8 cellular contexts compared by ENCODE assay signal in the genomic region with DNA sequence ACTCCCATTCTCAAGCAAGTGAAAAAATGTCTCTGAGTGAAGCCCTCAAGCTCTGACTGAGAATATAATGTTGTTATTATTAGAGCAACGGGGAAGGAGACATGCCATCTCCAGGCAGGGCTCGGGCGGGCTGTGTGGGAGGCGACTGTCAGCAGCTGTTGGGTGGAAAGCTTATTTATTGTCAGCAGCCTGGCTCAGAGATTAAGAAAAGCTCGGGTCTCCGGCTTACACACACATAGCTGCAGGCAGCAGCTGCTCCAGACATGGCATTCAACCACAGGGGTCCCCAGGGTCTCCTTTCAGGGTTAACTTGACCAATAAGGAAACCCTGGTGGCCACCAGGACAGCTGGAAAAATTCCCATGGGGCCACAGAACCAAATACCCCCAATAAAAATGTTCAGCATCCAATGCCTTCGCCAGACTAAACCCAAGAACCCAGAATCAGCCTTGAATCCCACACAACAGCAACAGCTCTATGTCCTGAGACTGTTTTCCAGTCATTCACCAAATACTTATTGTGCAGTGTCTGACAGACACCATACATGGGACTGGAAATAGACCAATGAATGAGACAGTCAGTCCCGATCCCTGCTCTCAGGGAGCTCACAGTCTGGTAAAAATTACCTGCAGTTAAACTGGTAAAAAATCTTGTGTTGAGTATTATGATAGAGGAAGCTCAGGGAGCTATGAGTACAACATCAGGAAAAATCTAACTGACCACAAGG.
DNase-seq lines count a peak whose midpoint lies in the region; ATAC-seq, FAIRE-seq and TF ChIP-seq lines count a peak whose summit lies in the region.

No MANE protein-coding gene starts in this region.

- peaks cover 7% of the 10 kb centered on the region for H3K4me1 ChIP-seq in keratinocyte (ENCODE audit: control insufficient read depth, extremely low read depth, insufficient read depth, low read length)
- peaks cover 27% of the 10 kb centered on the region for H3K4me1 ChIP-seq in suprapubic skin

- peak overlapping the region; percentile 10 for H2AFZ ChIP-seq in keratinocyte (ENCODE audit: control insufficient read depth, low read length)

- no peak overlapping the region for H3K4me3 Mint-ChIP-seq in WTC11

- dilution Hi-C loops in keratinocyte (cut with MboI; ENCODE audit: extremely low pct_ligation_motif_present, low sequenced_read_pairs): no loop called here

- CTCF ChIA-PET in WTC11 (lab: Charles Lee): interaction anchor here (0.6 to 2.0 kb wide), 2 partner anchors 13 to 221 kb away, joined by 3 to 6 read pairs; no protein-coding TSS in a partner anchor

- WGBS in suprapubic skin: 24% methylated on average over 8 of the region's 8 CpGs

- in situ Hi-C loops in KBM-7 (cut with MboI; ENCODE audit: low pct_unique_long_range_greater_than_20kb, low sequenced_read_pairs): no loop called here

- no peaks in the 10 kb centered on the region for H3K79me2 ChIP-seq in keratinocyte (ENCODE audit: control insufficient read depth, insufficient read depth, low read length)

- peaks cover 12% of the 10 kb centered on the region for H3K9me3 Mint-ChIP-seq in WTC11

- H3K9me1 ChIP-seq in keratinocyte (ENCODE audit: control insufficient read depth, extremely low read depth, insufficient read depth, low read length): no peaks in the 10 kb centered on the region

- POLR2A ChIA-PET in WTC11 (lab: Charles Lee): interaction anchor here (1.3 kb wide), 1 partner anchor 71 kb away, joined by 3 read pairs; a partner anchor contains a TSS

- H3K36me3 ChIP-seq in keratinocyte (ENCODE audit: control insufficient read depth in 2 of 2, extremely low read depth in 1 of 2, insufficient read depth in 2 of 2, low read length in 2 of 2) (no peaks in the 10 kb centered on the region), suprapubic skin (no peaks in the 10 kb centered on the region)

- TF ChIP-seq EP300 in suprapubic skin (IDR thresholded peaks at IDR 0.05): no peak

- ATAC-seq in WTC11: no peak
- ATAC-seq in HG03135 (IDR thresholded peaks at IDR 0.05; ENCODE audit: unreplicated experiment): no peak

- H3K4me3 ChIP-seq in keratinocyte (ENCODE audit: control insufficient read depth in 2 of 3, extremely low read depth in 1 of 3, insufficient read depth in 2 of 3, low read depth in 1 of 3, low read length in 3 of 3): no peak overlapping the region
- H3K4me3 ChIP-seq in suprapubic skin: no peak overlapping the region

- H3K9me3 ChIP-seq in keratinocyte (ENCODE audit: control insufficient read depth, low read depth, low read length): no peaks in the 10 kb centered on the region
- H3K9me3 ChIP-seq in suprapubic skin: no peaks in the 10 kb centered on the region

- TF ChIP-seq POLR2A in suprapubic skin (IDR thresholded peaks at IDR 0.05): no peak

- H3K27ac Mint-ChIP-seq in WTC11: 0 out of 2 replicates have a peak overlapping the region, but pooled peaks have one; percentile 20

- H3K9ac ChIP-seq in keratinocyte (ENCODE audit: control insufficient read depth, extremely low read depth, insufficient read depth, low read length): no peak overlapping the region

- no peak for FAIRE-seq in keratinocyte (lab: Jason Lieb, UNC)

- H3K4me2 ChIP-seq in keratinocyte (ENCODE audit: control insufficient read depth, extremely low read depth, insufficient read depth, low read depth, low read length): no peak overlapping the region

- H4K20me1 ChIP-seq in keratinocyte (ENCODE audit: control insufficient read depth, extremely low read depth, insufficient read depth, low read length): no peaks in the 10 kb centered on the region

- no peak for TF ChIP-seq CTCF in WTC11 (IDR thresholded peaks at IDR 0.05)
- no peak for TF ChIP-seq CTCF in keratinocyte (optimal IDR thresholded peaks at IDR 0.05 in 1 of 3, IDR thresholded peaks at IDR 0.05 in 1 of 3, conservative IDR thresholded peaks at IDR 0.05 in 1 of 3; ENCODE audit: extremely low read depth in 1 of 3, insufficient read depth in 2 of 3, low read length in 3 of 3)
- no peak for TF ChIP-seq CTCF in suprapubic skin (IDR thresholded peaks at IDR 0.05)

- H3K36me3 Mint-ChIP-seq in WTC11: no peaks in the 10 kb centered on the region

- H3K27me3 ChIP-seq in keratinocyte (ENCODE audit: control insufficient read depth, extremely low read depth, insufficient read depth, low read length) (no peaks in the 10 kb centered on the region), suprapubic skin (no peaks in the 10 kb centered on the region)

- no peak overlapping the region for H3K27ac ChIP-seq in keratinocyte (ENCODE audit: control insufficient read depth, insufficient read depth, low read length)
- H3K27ac ChIP-seq in suprapubic skin: peak overlapping the region; percentile 24

- peak; percentile 87 for DNase-seq in KBM-7
- no peak for DNase-seq in WTC11 (ENCODE audit: low spot score)
- DNase-seq in keratinocyte (ENCODE audit: low read depth, low spot score): no peak
- DNase-seq in suprapubic skin (ENCODE audit: low spot score in 2 of 2): no peak
- DNase-seq in activated effector memory CD4-positive, alpha-beta T cell treated with anti-CD3 and anti-CD28 coated beads, Interleukin-2, amount 50 U/mL, for 16 hours: no peak
- no peak for DNase-seq in activated CD4-positive, CD25-positive, alpha-beta regulatory T cell treated with anti-CD3 and anti-CD28 coated beads, Interleukin-2, amount 50 U/mL, for 72 hours
- DNase-seq in NCI-H128 (lab: John Stamatoyannopoulos, UW; ENCODE audit: unreplicated experiment): no peak

- H3K4me1 Mint-ChIP-seq in WTC11: peaks cover 26% of the 10 kb centered on the region

- H3K27me3 Mint-ChIP-seq in WTC11 (ENCODE audit: low read depth): no peaks in the 10 kb centered on the region

TF ChIP-seq in WTC11, 78 proteins besides CTCF, POLR2A, EP300 and RAD21 (continues in another document):
- no peak for TF ChIP-seq JUN (CRISPR knock-in tag; IDR thresholded peaks at IDR 0.05)
- TF ChIP-seq, protein P1, sequence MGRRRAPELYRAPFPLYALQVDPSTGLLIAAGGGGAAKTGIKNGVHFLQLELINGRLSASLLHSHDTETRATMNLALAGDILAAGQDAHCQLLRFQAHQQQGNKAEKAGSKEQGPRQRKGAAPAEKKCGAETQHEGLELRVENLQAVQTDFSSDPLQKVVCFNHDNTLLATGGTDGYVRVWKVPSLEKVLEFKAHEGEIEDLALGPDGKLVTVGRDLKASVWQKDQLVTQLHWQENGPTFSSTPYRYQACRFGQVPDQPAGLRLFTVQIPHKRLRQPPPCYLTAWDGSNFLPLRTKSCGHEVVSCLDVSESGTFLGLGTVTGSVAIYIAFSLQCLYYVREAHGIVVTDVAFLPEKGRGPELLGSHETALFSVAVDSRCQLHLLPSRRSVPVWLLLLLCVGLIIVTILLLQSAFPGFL (CRISPR knock-in tag; IDR thresholded peaks at IDR 0.05; ENCODE audit: borderline replicate concordance): no peak
- TF ChIP-seq, protein P2, sequence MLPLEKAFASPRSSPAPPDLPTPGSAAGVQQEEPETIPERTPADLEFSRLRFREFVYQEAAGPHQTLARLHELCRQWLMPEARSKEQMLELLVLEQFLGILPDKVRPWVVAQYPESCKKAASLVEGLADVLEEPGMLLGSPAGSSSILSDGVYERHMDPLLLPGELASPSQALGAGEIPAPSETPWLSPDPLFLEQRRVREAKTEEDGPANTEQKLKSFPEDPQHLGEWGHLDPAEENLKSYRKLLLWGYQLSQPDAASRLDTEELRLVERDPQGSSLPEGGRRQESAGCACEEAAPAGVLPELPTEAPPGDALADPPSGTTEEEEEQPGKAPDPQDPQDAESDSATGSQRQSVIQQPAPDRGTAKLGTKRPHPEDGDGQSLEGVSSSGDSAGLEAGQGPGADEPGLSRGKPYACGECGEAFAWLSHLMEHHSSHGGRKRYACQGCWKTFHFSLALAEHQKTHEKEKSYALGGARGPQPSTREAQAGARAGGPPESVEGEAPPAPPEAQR (CRISPR knock-in tag; IDR thresholded peaks at IDR 0.05): no peak
- no peak for TF ChIP-seq ETV6 (CRISPR knock-in tag; IDR thresholded peaks at IDR 0.05)
- no peak for TF ChIP-seq ZNF232 (CRISPR knock-in tag; IDR thresholded peaks at IDR 0.05)
- TF ChIP-seq GABPB1 (CRISPR knock-in tag; IDR thresholded peaks at IDR 0.05): no peak
- TF ChIP-seq, protein P3, sequence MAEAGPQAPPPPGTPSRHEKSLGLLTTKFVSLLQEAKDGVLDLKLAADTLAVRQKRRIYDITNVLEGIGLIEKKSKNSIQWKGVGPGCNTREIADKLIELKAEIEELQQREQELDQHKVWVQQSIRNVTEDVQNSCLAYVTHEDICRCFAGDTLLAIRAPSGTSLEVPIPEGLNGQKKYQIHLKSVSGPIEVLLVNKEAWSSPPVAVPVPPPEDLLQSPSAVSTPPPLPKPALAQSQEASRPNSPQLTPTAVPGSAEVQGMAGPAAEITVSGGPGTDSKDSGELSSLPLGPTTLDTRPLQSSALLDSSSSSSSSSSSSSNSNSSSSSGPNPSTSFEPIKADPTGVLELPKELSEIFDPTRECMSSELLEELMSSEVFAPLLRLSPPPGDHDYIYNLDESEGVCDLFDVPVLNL (CRISPR knock-in tag; IDR thresholded peaks at IDR 0.05; ENCODE audit: borderline replicate concordance, low read depth): no peak
- TF ChIP-seq RELA (CRISPR knock-in tag; IDR thresholded peaks at IDR 0.05; ENCODE audit: borderline replicate concordance): no peak
- TF ChIP-seq FOXK1 (CRISPR knock-in tag; IDR thresholded peaks at IDR 0.05): no peak
- no peak for TF ChIP-seq JAZF1 (CRISPR knock-in tag; IDR thresholded peaks at IDR 0.05)
- no peak for TF ChIP-seq NR2C2 (CRISPR knock-in tag; IDR thresholded peaks at IDR 0.05)
- no peak for TF ChIP-seq HMGA2 (CRISPR knock-in tag; IDR thresholded peaks at IDR 0.05)
- TF ChIP-seq RORB (CRISPR knock-in tag; IDR thresholded peaks at IDR 0.05): no peak
- TF ChIP-seq SMAD3 (CRISPR knock-in tag; IDR thresholded peaks at IDR 0.05; ENCODE audit: borderline replicate concordance): no peak
- TF ChIP-seq, protein P4, sequence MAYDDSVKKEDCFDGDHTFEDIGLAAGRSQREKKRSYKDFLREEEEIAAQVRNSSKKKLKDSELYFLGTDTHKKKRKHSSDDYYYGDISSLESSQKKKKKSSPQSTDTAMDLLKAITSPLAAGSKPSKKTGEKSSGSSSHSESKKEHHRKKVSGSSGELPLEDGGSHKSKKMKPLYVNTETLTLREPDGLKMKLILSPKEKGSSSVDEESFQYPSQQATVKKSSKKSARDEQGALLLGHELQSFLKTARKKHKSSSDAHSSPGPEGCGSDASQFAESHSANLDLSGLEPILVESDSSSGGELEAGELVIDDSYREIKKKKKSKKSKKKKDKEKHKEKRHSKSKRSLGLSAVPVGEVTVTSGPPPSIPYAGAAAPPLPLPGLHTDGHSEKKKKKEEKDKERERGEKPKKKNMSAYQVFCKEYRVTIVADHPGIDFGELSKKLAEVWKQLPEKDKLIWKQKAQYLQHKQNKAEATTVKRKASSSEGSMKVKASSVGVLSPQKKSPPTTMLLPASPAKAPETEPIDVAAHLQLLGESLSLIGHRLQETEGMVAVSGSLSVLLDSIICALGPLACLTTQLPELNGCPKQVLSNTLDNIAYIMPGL (CRISPR knock-in tag; IDR thresholded peaks at IDR 0.05): no peak
- no peak for TF ChIP-seq TEAD1 (CRISPR knock-in tag; IDR thresholded peaks at IDR 0.05)
- TF ChIP-seq FOXJ3 (CRISPR knock-in tag; IDR thresholded peaks at IDR 0.05; ENCODE audit: borderline replicate concordance): no peak
- no peak for TF ChIP-seq ZNF219 (CRISPR knock-in tag; IDR thresholded peaks at IDR 0.05; ENCODE audit: borderline replicate concordance)
